18 cellular contexts compared by ENCODE assay signal in the genomic region with DNA sequence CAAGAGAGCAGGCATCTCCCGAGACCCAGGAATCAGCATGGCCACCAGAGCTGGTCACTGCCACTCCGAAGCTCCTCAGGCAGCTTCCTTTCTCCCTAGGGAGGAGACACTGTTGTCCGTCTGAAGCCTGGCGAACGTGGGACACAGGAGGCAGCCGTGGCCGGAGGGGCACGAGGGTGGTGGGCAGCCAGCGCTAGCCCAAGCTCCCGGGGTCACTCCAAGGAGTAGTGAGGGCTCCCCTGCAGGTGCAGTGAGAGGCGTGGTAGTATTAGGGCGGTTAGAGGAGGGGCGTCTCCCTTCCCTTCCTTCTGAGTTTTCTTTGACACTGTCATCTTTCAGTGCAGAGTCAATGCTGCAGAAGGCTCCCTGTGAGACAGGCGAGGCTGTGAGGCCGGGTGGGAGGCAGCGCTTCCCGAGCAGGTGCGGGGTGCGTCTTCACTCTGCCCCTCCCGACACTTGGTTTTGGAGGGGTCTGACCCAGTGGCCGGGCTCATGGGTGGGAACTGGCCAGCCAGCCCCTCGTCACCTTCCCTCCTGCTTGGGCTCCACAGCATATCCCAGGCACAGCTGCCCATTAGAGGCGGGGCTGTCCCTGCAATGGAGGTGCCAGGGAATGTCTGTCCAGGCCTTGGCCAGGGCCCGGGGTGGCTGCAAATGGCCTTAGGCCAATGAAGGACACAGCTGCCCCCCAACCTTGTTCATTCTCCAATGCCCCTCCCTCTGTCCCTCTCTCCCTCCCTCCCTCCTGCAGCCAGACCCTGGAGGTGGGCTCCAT.
"Had no signal": no experiment of that assay in that cellular context is flagged by ENCODE, and none has a peak within 500 bp of the region (broad histone marks: within the 10 kb centered on the region; RNA-seq: fewer than 3 reads in every experiment).

No MANE protein-coding gene starts in this region.

- H3K36me3 ChIP-seq: cardiac muscle cell, left lung, neutrophil, sigmoid colon had no signal

- H3K27me3 ChIP-seq: body of pancreas, cardiac muscle cell had no signal

- H3K4me1 ChIP-seq: left lung had no signal

- DNase-seq: activated CD4-positive, alpha-beta T cell treated with anti-CD3 and anti-CD28 coated beads for 48 hours; activated CD4-positive, alpha-beta T cell treated with anti-CD3 and anti-CD28 coated beads, Interleukin-2, amount 50 U/mL, for 48 hours; activated CD8-positive, alpha-beta memory T cell treated with anti-CD3 and anti-CD28 coated beads for 24 hours; activated effector memory CD4-positive, alpha-beta T cell treated with Interleukin-2 at 50 U/mL for 16 hours; activated naive CD4-positive, alpha-beta T cell treated with Interleukin-2 at 50 U/mL for 16 hours; cortex of kidney; foreskin fibroblast; head of caudate nucleus; left lung; sigmoid colon; small intestine; stimulated activated CD4-positive, alpha-beta T cell treated with anti-CD3 and anti-CD28 coated beads, Interleukin-4, amount 100 ng/mL, for 24 hours; SW 1271; T-helper 9 cell had no signal

- H3K9me3 ChIP-seq: body of pancreas, left lung, neutrophil, sigmoid colon had no signal

- H3K4me3 ChIP-seq: body of pancreas, cardiac muscle cell, left lung, sigmoid colon had no signal

- H3K27ac ChIP-seq: cardiac muscle cell, left lung, neutrophil, sigmoid colon, VCaP had no signal
